In the genomic region with DNA sequence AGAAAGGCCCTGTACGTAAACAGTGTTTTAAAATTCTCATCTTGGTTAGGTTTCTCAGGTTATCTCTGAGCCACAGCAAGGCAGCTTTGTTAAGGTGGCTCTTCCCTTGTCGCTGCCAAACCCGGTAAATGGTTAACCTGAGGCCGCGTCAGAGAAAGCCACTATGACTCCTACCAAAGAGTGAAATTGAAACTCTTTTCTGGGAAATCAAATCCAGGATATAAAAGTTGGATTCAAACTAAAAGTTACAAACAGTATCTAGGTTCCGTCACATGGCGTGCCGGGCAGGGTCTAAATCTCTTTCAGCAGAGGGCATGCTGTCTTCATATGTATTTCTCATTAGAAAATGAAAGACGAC, we compare ENCODE assay signal across 1 cellular context.
A peak's percentile ranks its signal among the peaks of the same experiment; 100 is the strongest.
TF ChIP-seq lines count a peak whose summit lies in the region.

No MANE protein-coding gene starts in this region.

TF ChIP-seq in HepG2, 621 proteins besides CTCF, POLR2A, EP300 and RAD21 (continued from another document and continues in another):
- no peak for TF ChIP-seq SP2 (CRISPR knock-in tag; IDR thresholded peaks at IDR 0.05)
- no peak for TF ChIP-seq TAF15 (IDR thresholded peaks at IDR 0.05; ENCODE audit: low read depth, low read length, poor library complexity, severe bottlenecking)
- TF ChIP-seq TCF7 (IDR thresholded peaks at IDR 0.05; ENCODE audit: low read depth) = no peak
- no peak for TF ChIP-seq ZNF775 (CRISPR knock-in tag; IDR thresholded peaks at IDR 0.05; ENCODE audit: borderline replicate concordance)
- TF ChIP-seq GATAD1 (CRISPR knock-in tag; IDR thresholded peaks at IDR 0.05) = no peak
- TF ChIP-seq, protein P1, sequence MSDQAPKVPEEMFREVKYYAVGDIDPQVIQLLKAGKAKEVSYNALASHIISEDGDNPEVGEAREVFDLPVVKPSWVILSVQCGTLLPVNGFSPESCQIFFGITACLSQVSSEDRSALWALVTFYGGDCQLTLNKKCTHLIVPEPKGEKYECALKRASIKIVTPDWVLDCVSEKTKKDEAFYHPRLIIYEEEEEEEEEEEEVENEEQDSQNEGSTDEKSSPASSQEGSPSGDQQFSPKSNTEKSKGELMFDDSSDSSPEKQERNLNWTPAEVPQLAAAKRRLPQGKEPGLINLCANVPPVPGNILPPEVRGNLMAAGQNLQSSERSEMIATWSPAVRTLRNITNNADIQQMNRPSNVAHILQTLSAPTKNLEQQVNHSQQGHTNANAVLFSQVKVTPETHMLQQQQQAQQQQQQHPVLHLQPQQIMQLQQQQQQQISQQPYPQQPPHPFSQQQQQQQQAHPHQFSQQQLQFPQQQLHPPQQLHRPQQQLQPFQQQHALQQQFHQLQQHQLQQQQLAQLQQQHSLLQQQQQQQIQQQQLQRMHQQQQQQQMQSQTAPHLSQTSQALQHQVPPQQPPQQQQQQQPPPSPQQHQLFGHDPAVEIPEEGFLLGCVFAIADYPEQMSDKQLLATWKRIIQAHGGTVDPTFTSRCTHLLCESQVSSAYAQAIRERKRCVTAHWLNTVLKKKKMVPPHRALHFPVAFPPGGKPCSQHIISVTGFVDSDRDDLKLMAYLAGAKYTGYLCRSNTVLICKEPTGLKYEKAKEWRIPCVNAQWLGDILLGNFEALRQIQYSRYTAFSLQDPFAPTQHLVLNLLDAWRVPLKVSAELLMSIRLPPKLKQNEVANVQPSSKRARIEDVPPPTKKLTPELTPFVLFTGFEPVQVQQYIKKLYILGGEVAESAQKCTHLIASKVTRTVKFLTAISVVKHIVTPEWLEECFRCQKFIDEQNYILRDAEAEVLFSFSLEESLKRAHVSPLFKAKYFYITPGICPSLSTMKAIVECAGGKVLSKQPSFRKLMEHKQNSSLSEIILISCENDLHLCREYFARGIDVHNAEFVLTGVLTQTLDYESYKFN (CRISPR knock-in tag; conservative IDR thresholded peaks at IDR 0.05) = peak; percentile 3; the same call in 1 of the 2 replicates
- TF ChIP-seq ZC3H13 (CRISPR knock-in tag; IDR thresholded peaks at IDR 0.05) = no peak
- no peak for TF ChIP-seq AGO2 (optimal IDR thresholded peaks at IDR 0.05; ENCODE audit: low read depth, low read length)
- TF ChIP-seq, protein P2, sequence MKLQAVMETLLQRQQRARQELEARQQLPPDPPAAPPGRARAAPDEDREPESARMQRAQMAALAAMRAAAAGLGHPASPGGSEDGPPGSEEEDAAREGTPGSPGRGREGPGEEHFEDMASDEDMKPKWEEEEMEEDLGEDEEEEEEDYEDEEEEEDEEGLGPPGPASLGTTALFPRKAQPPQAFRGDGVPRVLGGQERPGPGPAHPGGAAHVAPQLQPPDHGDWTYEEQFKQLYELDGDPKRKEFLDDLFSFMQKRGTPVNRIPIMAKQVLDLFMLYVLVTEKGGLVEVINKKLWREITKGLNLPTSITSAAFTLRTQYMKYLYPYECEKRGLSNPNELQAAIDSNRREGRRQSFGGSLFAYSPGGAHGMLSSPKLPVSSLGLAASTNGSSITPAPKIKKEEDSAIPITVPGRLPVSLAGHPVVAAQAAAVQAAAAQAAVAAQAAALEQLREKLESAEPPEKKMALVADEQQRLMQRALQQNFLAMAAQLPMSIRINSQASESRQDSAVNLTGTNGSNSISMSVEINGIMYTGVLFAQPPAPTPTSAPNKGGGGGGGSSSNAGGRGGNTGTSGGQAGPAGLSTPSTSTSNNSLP (IDR thresholded peaks at IDR 0.05; ENCODE audit: low read depth, low read length) = 0 out of 2 replicates have a peak, but pooled peaks have one; percentile 8
- TF ChIP-seq HINFP (CRISPR knock-in tag; IDR thresholded peaks at IDR 0.05; ENCODE audit: low read depth) = no peak
- TF ChIP-seq ELF1 (CRISPR knock-in tag; IDR thresholded peaks at IDR 0.05) = no peak
- TF ChIP-seq BRD4 (CRISPR knock-in tag; IDR thresholded peaks at IDR 0.05) = no peak
- TF ChIP-seq NFIC (IDR thresholded peaks at IDR 0.05; ENCODE audit: low read length) = peak; percentile 23; the same call in 1 of the 2 replicates
- TF ChIP-seq ZNF792 (CRISPR knock-in tag; IDR thresholded peaks at IDR 0.05) = no peak
- TF ChIP-seq RAD51 (IDR thresholded peaks at IDR 0.05; ENCODE audit: borderline replicate concordance) = no peak
- no peak for TF ChIP-seq MAFG (CRISPR knock-in tag; IDR thresholded peaks at IDR 0.05)
- TF ChIP-seq RCOR2 (CRISPR knock-in tag; IDR thresholded peaks at IDR 0.05) = no peak
- TF ChIP-seq CHD2 (IDR thresholded peaks at IDR 0.05; ENCODE audit: low read depth, low read length) = no peak
- TF ChIP-seq TFAP4 (IDR thresholded peaks at IDR 0.05; ENCODE audit: borderline replicate concordance, low read depth) = no peak
- TF ChIP-seq HNRNPH1 (optimal IDR thresholded peaks at IDR 0.05; ENCODE audit: low read depth, low read length) = no peak
- no peak for TF ChIP-seq ZFY (CRISPR knock-in tag; IDR thresholded peaks at IDR 0.05)
- no peak for TF ChIP-seq ZNF414 (CRISPR knock-in tag; IDR thresholded peaks at IDR 0.05)
- TF ChIP-seq EEA1 (CRISPR knock-in tag; IDR thresholded peaks at IDR 0.05; ENCODE audit: borderline replicate concordance) = no peak
- no peak for TF ChIP-seq LRRFIP1 (CRISPR knock-in tag; conservative IDR thresholded peaks at IDR 0.05)
- no peak for TF ChIP-seq ZNF577 (CRISPR knock-in tag; IDR thresholded peaks at IDR 0.05; ENCODE audit: borderline replicate concordance, low read depth)
- TF ChIP-seq ZBTB10 (CRISPR knock-in tag; IDR thresholded peaks at IDR 0.05; ENCODE audit: borderline replicate concordance) = no peak
- peak in 1 of 2 experiments; percentile 14; a peak in 1 of 4 replicates for TF ChIP-seq HMGXB4 (CRISPR knock-in tag; IDR thresholded peaks at IDR 0.05; ENCODE audit: borderline replicate concordance in 1 of 2, low read depth in 1 of 2)
- no peak for TF ChIP-seq ZNF296 (CRISPR knock-in tag; conservative IDR thresholded peaks at IDR 0.05)
- no peak for TF ChIP-seq E2F2 (CRISPR knock-in tag; IDR thresholded peaks at IDR 0.05; ENCODE audit: borderline replicate concordance)
- no peak for TF ChIP-seq ZNF557 (CRISPR knock-in tag; IDR thresholded peaks at IDR 0.05)
- TF ChIP-seq ZNF468 (CRISPR knock-in tag; IDR thresholded peaks at IDR 0.05) = no peak
- no peak for TF ChIP-seq ZNF883 (CRISPR knock-in tag; IDR thresholded peaks at IDR 0.05; ENCODE audit: not compliant biosample characterization)
- TF ChIP-seq ZNF431 (CRISPR knock-in tag; IDR thresholded peaks at IDR 0.05; ENCODE audit: borderline replicate concordance, low read depth) = 0 out of 2 replicates have a peak, but pooled peaks have one; percentile 8
- TF ChIP-seq, protein P3, sequence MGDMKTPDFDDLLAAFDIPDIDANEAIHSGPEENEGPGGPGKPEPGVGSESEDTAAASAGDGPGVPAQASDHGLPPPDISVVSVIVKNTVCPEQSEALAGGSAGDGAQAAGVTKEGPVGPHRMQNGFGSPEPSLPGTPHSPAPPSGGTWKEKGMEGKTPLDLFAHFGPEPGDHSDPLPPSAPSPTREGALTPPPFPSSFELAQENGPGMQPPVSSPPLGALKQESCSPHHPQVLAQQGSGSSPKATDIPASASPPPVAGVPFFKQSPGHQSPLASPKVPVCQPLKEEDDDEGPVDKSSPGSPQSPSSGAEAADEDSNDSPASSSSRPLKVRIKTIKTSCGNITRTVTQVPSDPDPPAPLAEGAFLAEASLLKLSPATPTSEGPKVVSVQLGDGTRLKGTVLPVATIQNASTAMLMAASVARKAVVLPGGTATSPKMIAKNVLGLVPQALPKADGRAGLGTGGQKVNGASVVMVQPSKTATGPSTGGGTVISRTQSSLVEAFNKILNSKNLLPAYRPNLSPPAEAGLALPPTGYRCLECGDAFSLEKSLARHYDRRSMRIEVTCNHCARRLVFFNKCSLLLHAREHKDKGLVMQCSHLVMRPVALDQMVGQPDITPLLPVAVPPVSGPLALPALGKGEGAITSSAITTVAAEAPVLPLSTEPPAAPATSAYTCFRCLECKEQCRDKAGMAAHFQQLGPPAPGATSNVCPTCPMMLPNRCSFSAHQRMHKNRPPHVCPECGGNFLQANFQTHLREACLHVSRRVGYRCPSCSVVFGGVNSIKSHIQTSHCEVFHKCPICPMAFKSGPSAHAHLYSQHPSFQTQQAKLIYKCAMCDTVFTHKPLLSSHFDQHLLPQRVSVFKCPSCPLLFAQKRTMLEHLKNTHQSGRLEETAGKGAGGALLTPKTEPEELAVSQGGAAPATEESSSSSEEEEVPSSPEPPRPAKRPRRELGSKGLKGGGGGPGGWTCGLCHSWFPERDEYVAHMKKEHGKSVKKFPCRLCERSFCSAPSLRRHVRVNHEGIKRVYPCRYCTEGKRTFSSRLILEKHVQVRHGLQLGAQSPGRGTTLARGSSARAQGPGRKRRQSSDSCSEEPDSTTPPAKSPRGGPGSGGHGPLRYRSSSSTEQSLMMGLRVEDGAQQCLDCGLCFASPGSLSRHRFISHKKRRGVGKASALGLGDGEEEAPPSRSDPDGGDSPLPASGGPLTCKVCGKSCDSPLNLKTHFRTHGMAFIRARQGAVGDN (CRISPR knock-in tag; IDR thresholded peaks at IDR 0.05) = no peak
- TF ChIP-seq ETV5 (CRISPR knock-in tag; IDR thresholded peaks at IDR 0.05; ENCODE audit: borderline replicate concordance) = no peak
- no peak for TF ChIP-seq KAT2B (IDR thresholded peaks at IDR 0.05; ENCODE audit: borderline replicate concordance, low read depth, low read length)
